20 cellular contexts compared by ENCODE assay signal in the genomic region with DNA sequence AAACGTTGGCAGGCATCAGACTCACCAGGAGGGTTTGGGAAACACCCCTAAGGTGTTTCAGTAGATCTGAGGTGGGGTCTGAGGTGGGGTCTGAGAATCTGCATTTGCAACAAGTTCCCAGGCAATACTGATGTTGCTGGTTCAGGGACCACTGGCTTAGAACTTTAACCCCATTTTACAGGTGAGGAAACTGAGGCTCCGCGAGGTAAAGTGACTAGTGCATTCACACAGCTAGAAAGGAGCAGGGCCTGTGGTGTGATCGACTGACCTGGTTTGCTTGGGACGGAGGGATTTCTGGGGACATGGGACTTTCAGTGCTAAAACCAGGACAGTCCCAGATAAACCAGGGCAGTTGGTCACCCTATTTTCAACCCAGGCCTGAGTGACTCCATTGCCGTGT.
DNase-seq lines count a peak whose midpoint lies in the region; ATAC-seq and TF ChIP-seq lines count a peak whose summit lies in the region.
"Had no signal": no experiment of that assay in that cellular context is flagged by ENCODE, and none has a peak within 500 bp of the region (broad histone marks: within the 10 kb centered on the region; RNA-seq: fewer than 3 reads in every experiment).

No MANE protein-coding gene starts in this region.

- H3K36me3 ChIP-seq in GM23338 (ENCODE audit: insufficient read depth) (no peaks in the 10 kb centered on the region), vagina (no peaks in the 10 kb centered on the region), stomach (no peaks in the 10 kb centered on the region)
- H3K36me3 ChIP-seq in effector memory CD4-positive, alpha-beta T cell (ENCODE audit: control insufficient read depth, insufficient read depth, low read length) = no peaks in the 10 kb centered on the region
- H3K36me3 ChIP-seq: BLaER1, HAP-1 had no signal

- TF ChIP-seq CTCF in GM23338 (conservative IDR thresholded peaks at IDR 0.05; ENCODE audit: low read depth in 2 of 2) (no peak), vagina (IDR thresholded peaks at IDR 0.05) (no peak), stomach (IDR thresholded peaks at IDR 0.05) (no peak)

- H3K27me3 ChIP-seq in GM23338 (ENCODE audit: insufficient read depth) (no peaks in the 10 kb centered on the region), vagina (no peaks in the 10 kb centered on the region), stomach (peaks cover 0 to 13% (median 0%) of the 10 kb centered on the region in 3 donors)
- no peaks in the 10 kb centered on the region for H3K27me3 ChIP-seq in effector memory CD4-positive, alpha-beta T cell (replicated peaks; ENCODE audit: control insufficient read depth, insufficient read depth, low read length, poor library complexity, severe bottlenecking)
- H3K27me3 ChIP-seq: BLaER1 had no signal

- H3K27ac ChIP-seq in GM23338 (ENCODE audit: low read depth) (no peak overlapping the region), vagina (no peak overlapping the region), stomach (no peak overlapping the region)
- no peak overlapping the region for H3K27ac ChIP-seq in effector memory CD4-positive, alpha-beta T cell (ENCODE audit: insufficient read depth, low read length, poor library complexity, severe bottlenecking)
- H3K27ac ChIP-seq: 22Rv1, C4-2B had no signal

- 83 to 87% (median 85%) methylated on average over 6 of the region's 6 CpGs for WGBS in stomach, 5 donors

- no peak overlapping the region for H2AFZ ChIP-seq in GM23338

- no peaks in the 10 kb centered on the region for H3F3A ChIP-seq in GM23338 (replicated peaks; ENCODE audit: low read depth)

- TF ChIP-seq POLR2A in vagina (IDR thresholded peaks at IDR 0.05) (no peak), stomach (IDR thresholded peaks at IDR 0.05) (no peak)

- H3K4me3 Mint-ChIP-seq in activated CD8-positive, alpha-beta memory T cell treated with anti-CD3 and anti-CD28 coated beads, Interleukin-2, amount 10 ng/mL, durations not matched to agents 7 days and 5 days = no peak overlapping the region
- H3K4me3 Mint-ChIP-seq in GM23338 = no peak overlapping the region
- H3K4me3 Mint-ChIP-seq: B cell; CD4-positive, CD25-positive, alpha-beta regulatory T cell; CD8-positive, alpha-beta T cell; HFFc6 had no signal

- H3K27ac Mint-ChIP-seq in activated CD8-positive, alpha-beta memory T cell treated with anti-CD3 and anti-CD28 coated beads, Interleukin-2, amount 10 ng/mL, durations not matched to agents 7 days and 5 days = no peak overlapping the region
- H3K27ac Mint-ChIP-seq in GM23338 = no peak overlapping the region
- H3K27ac Mint-ChIP-seq: B cell; CD4-positive, CD25-positive, alpha-beta regulatory T cell; CD8-positive, alpha-beta T cell; HFFc6 had no signal

- peak; percentile 31 for DNase-seq in activated CD8-positive, alpha-beta memory T cell treated with anti-CD3 and anti-CD28 coated beads, Interleukin-2, amount 10 ng/mL, durations not matched to agents 7 days and 5 days
- no peak for DNase-seq in activated CD8-positive, alpha-beta memory T cell treated with anti-CD3 and anti-CD28 coated beads for 24 hours
- no peak for DNase-seq in GM23338 (ENCODE audit: low spot score)
- DNase-seq in ecto neural progenitor cell (ENCODE audit: low spot score) = peak; percentile 13
- DNase-seq in vagina (ENCODE audit: extremely low spot score in 2 of 2) = peak; percentile 58 to 77
- DNase-seq in effector memory CD4-positive, alpha-beta T cell = no peak
- DNase-seq in stomach = no peak
- DNase-seq: Caco-2; CD4-positive, CD25-positive, alpha-beta regulatory T cell; DMS153; DND-41; GOT3; HFFc6 had no signal

- H3K9me3 ChIP-seq in vagina (no peaks in the 10 kb centered on the region), stomach (no peaks in the 10 kb centered on the region)
- H3K9me3 ChIP-seq in effector memory CD4-positive, alpha-beta T cell (ENCODE audit: control insufficient read depth, low read length) = no peaks in the 10 kb centered on the region
- H3K9me3 ChIP-seq: BLaER1, Caco-2, HAP-1 had no signal

- 0 out of 2 replicates have a peak overlapping the region, but pooled peaks have one; percentile 53 for H3K4me2 ChIP-seq in GM23338

- no peak for TF ChIP-seq EP300 in stomach (IDR thresholded peaks at IDR 0.05)

- ATAC-seq in activated CD8-positive, alpha-beta memory T cell treated with anti-CD3 and anti-CD28 coated beads, Interleukin-2, amount 10 ng/mL, durations not matched to agents 7 days and 5 days = no peak
- ATAC-seq in GM23338 = no peak
- ATAC-seq: CD8-positive, alpha-beta T cell; GM12878 had no signal

- H3K79me2 ChIP-seq in GM23338 (replicated peaks; ENCODE audit: insufficient read depth) = no peaks in the 10 kb centered on the region

- H3K9me3 Mint-ChIP-seq in activated CD8-positive, alpha-beta memory T cell treated with anti-CD3 and anti-CD28 coated beads, Interleukin-2, amount 10 ng/mL, durations not matched to agents 7 days and 5 days (ENCODE audit: low read depth) = no peaks in the 10 kb centered on the region
- no peaks in the 10 kb centered on the region; the same call in 2 of the 3 replicates for H3K9me3 Mint-ChIP-seq in GM23338
- H3K9me3 Mint-ChIP-seq: CD8-positive, alpha-beta T cell had no signal

- no peaks in the 10 kb centered on the region for H3K9me2 ChIP-seq in GM23338 (ENCODE audit: insufficient read depth)

- H3K27me3 Mint-ChIP-seq in activated CD8-positive, alpha-beta memory T cell treated with anti-CD3 and anti-CD28 coated beads, Interleukin-2, amount 10 ng/mL, durations not matched to agents 7 days and 5 days = no peaks in the 10 kb centered on the region
- H3K27me3 Mint-ChIP-seq in GM23338 (ENCODE audit: insufficient read depth, low read depth, poor library complexity) = peaks cover 6% of the 10 kb centered on the region
- H3K27me3 Mint-ChIP-seq: CD4-positive, CD25-positive, alpha-beta regulatory T cell had no signal

- H3K4me1 ChIP-seq in GM23338 (ENCODE audit: insufficient read depth) (peaks cover 23% of the 10 kb centered on the region), vagina (no peaks in the 10 kb centered on the region), stomach (no peaks in the 10 kb centered on the region)
- H3K4me1 ChIP-seq in effector memory CD4-positive, alpha-beta T cell (ENCODE audit: control insufficient read depth, insufficient read depth, low read length, poor library complexity, severe bottlenecking) = no peaks in the 10 kb centered on the region
- H3K4me1 ChIP-seq: Caco-2, HAP-1 had no signal

- H3K4me3 ChIP-seq in GM23338 = no peak overlapping the region
- H3K4me3 ChIP-seq in vagina = no peak overlapping the region
- H3K4me3 ChIP-seq in effector memory CD4-positive, alpha-beta T cell (ENCODE audit: insufficient read depth, low read depth, low read length, poor library complexity, severe bottlenecking) = no peak overlapping the region
- no peak overlapping the region for H3K4me3 ChIP-seq in stomach
- H3K4me3 ChIP-seq: BLaER1, GM12878, HAP-1 had no signal

- no peaks in the 10 kb centered on the region for H3K36me3 Mint-ChIP-seq in activated CD8-positive, alpha-beta memory T cell treated with anti-CD3 and anti-CD28 coated beads, Interleukin-2, amount 10 ng/mL, durations not matched to agents 7 days and 5 days
- H3K36me3 Mint-ChIP-seq in GM23338 (ENCODE audit: low read depth) = no peaks in the 10 kb centered on the region
- H3K36me3 Mint-ChIP-seq: CD4-positive, CD25-positive, alpha-beta regulatory T cell; CD8-positive, alpha-beta T cell had no signal

- intact Hi-C loops in vagina (cut with DNase I) = no loop called here
- intact Hi-C loops in stomach (cut with DNase I; ENCODE audit: low total_unique reads) = no loop called here

- H3K4me1 Mint-ChIP-seq in activated CD8-positive, alpha-beta memory T cell treated with anti-CD3 and anti-CD28 coated beads, Interleukin-2, amount 10 ng/mL, durations not matched to agents 7 days and 5 days = no peaks in the 10 kb centered on the region
- peaks cover 21% of the 10 kb centered on the region for H3K4me1 Mint-ChIP-seq in GM23338
- H3K4me1 Mint-ChIP-seq: B cell; CD4-positive, CD25-positive, alpha-beta regulatory T cell had no signal

- no peaks in the 10 kb centered on the region for H4K20me1 ChIP-seq in GM23338 (replicated peaks; ENCODE audit: insufficient read depth)
- H4K20me1 ChIP-seq: BLaER1 had no signal

- CTCF ChIA-PET in activated CD8-positive, alpha-beta memory T cell treated with anti-CD3 and anti-CD28 coated beads, Interleukin-2, amount 10 ng/mL, durations not matched to agents 7 days and 5 days (lab: Charles Lee) = no interaction called here

TF ChIP-seq in GM23338, 12 proteins besides CTCF, POLR2A, EP300 and RAD21 (continues in another document):
- TF ChIP-seq NANOG (IDR thresholded peaks at IDR 0.05; ENCODE audit: borderline replicate concordance) (no peak), POLR2AphosphoS5 (IDR thresholded peaks at IDR 0.05; ENCODE audit: low read depth) (no peak), CREB1 (CRISPR knock-in tag; IDR thresholded peaks at IDR 0.05; ENCODE audit: low read depth) (no peak), ZNF331 (CRISPR knock-in tag; IDR thresholded peaks at IDR 0.05; ENCODE audit: low read depth) (no peak), JUNB (IDR thresholded peaks at IDR 0.05; ENCODE audit: unreplicated experiment) (no peak), ETS1 (IDR thresholded peaks at IDR 0.05) (no peak)

Comparison
In these comparisons a context has a peak if more than half of its experiments do, and no peak if none do; other contexts are left out.
1. DNase-seq: peak in activated CD8-positive, alpha-beta memory T cell treated with anti-CD3 and anti-CD28 coated beads, Interleukin-2, amount 10 ng/mL, durations not matched to agents 7 days and 5 days (single experiment), ecto neural progenitor cell (single experiment) and vagina (2 of 2); none in activated CD8-positive, alpha-beta memory T cell treated with anti-CD3 and anti-CD28 coated beads for 24 hours (single experiment), GM23338 (single experiment), effector memory CD4-positive, alpha-beta T cell (0 of 3) and stomach (single experiment).